In genomic region chr2:158456309-158457066, GRCh38 we compare ENCODE assay signal across 8 cellular contexts. TPM values are rescaled to one million over a fixed set of nuclear protein-coding genes. Genes with fewer than 3 reads are reported as not detected.
DNase-seq lines count a peak whose midpoint lies in the region; ATAC-seq and TF ChIP-seq lines count a peak whose summit lies in the region.

Gene CCDC148 (minus strand): TSS chr2:158456753. CDS start chr2:158456439, 314 bp downstream.
Gene PKP4 (plus strand): TSS chr2:158456952. CDS start chr2:158533185, 76,233 bp downstream.

- DNase-seq in GM03348 (ENCODE audit: low spot score) (peak; percentile 99), HEK293T (ENCODE audit: extremely low spot score) (peak; percentile 90), MV-4-11 (lab: John Stamatoyannopoulos, UW) (peak; percentile 87), SK-MEL-5 (ENCODE audit: low read depth, low spot score) (peak; percentile 91)
- peak; percentile 94 for DNase-seq in activated naive CD4-positive, alpha-beta T cell treated with anti-CD3 and anti-CD28 coated beads, Interleukin-2, amount 10 ng/mL, durations not matched to agents 7 days and 5 days

- peaks cover 47% of the 10 kb centered on the region for H3K27me3 Mint-ChIP-seq in activated naive CD4-positive, alpha-beta T cell treated with anti-CD3 and anti-CD28 coated beads, Interleukin-2, amount 10 ng/mL, durations not matched to agents 7 days and 5 days

- CTCF ChIA-PET in HEK293T (lab: Yijun Ruan, JAX): interaction anchor here (1.2 kb wide), 1 partner anchor 12 kb away, joined by 5 read pairs; no protein-coding TSS in a partner anchor
- CTCF ChIA-PET in activated naive CD4-positive, alpha-beta T cell treated with anti-CD3 and anti-CD28 coated beads, Interleukin-2, amount 10 ng/mL, durations not matched to agents 7 days and 5 days (lab: Charles Lee): interaction anchor here (1.1 kb wide), 1 partner anchor 276 kb away, joined by 3 read pairs; no protein-coding TSS in a partner anchor

- peak within 1 kb of the TSS; percentile 88 for H3K27ac Mint-ChIP-seq in activated naive CD4-positive, alpha-beta T cell treated with anti-CD3 and anti-CD28 coated beads, Interleukin-2, amount 10 ng/mL, durations not matched to agents 7 days and 5 days

- TF ChIP-seq CTCF in gastroesophageal sphincter (IDR thresholded peaks at IDR 0.05) (peak in 3 of 4 experiments; percentile 30 to 46 (median 42)), neutrophil (IDR thresholded peaks at IDR 0.05) (peak; percentile 49)

- peak; percentile 38 to 48 for TF ChIP-seq POLR2A in gastroesophageal sphincter (IDR thresholded peaks at IDR 0.05)

- no peaks in the 10 kb centered on the region for H3K36me3 ChIP-seq in gastroesophageal sphincter
- H3K36me3 ChIP-seq in neutrophil: no peaks in the 10 kb centered on the region
- no peaks in the 10 kb centered on the region for H3K36me3 ChIP-seq in subcutaneous abdominal adipose tissue (ENCODE audit: control insufficient read depth in 5 of 5, insufficient read depth in 5 of 5, low read length in 5 of 5)

- no peaks in the 10 kb centered on the region for H3K9me3 Mint-ChIP-seq in activated naive CD4-positive, alpha-beta T cell treated with anti-CD3 and anti-CD28 coated beads, Interleukin-2, amount 10 ng/mL, durations not matched to agents 7 days and 5 days

- peak; percentile 95 for ATAC-seq in gastroesophageal sphincter

- POLR2A ChIA-PET in HEK293T (lab: Yijun Ruan, JAX): no interaction called here

- WGBS in gastroesophageal sphincter (ENCODE audit: low coverage in 1 of 2), 2 donors: 0% methylated on average over 2 to 7 of the region's 48 CpGs

- H3K9ac ChIP-seq in subcutaneous abdominal adipose tissue (ENCODE audit: low read length in 5 of 5): peak within 1 kb of the TSS; percentile 31 to 83 (median 76)

- H3K27me3 ChIP-seq in gastroesophageal sphincter (no peaks in the 10 kb centered on the region), neutrophil (peaks cover 17% of the 10 kb centered on the region), subcutaneous abdominal adipose tissue (ENCODE audit: control insufficient read depth in 5 of 5, insufficient read depth in 4 of 5, low read length in 5 of 5) (no peaks in the 10 kb centered on the region)

- H3K4me1 ChIP-seq in gastroesophageal sphincter (peaks cover 0 to 42% (median 9%) of the 10 kb centered on the region in 3 donors), neutrophil (ENCODE audit: control insufficient read depth in 1 of 2, insufficient read depth in 1 of 2, low read depth in 1 of 2, low read length in 1 of 2) (peaks cover 37 to 39% of the 10 kb centered on the region in 2 experiments), subcutaneous abdominal adipose tissue (ENCODE audit: control insufficient read depth in 5 of 5, insufficient read depth in 5 of 5, low read length in 5 of 5) (peaks cover 2 to 28% (median 21%) of the 10 kb centered on the region in 5 donors)

- no peak for TF ChIP-seq EP300 in gastroesophageal sphincter (IDR thresholded peaks at IDR 0.05)

- H3K4me3 ChIP-seq in gastroesophageal sphincter: peak within 1 kb of the TSS; percentile 87 to 90
- H3K4me3 ChIP-seq in neutrophil (ENCODE audit: low read depth in 1 of 2, low read length in 1 of 2): peak within 1 kb of the TSS; percentile 81 to 85
- peak within 1 kb of the TSS; percentile 82 to 93 (median 85) for H3K4me3 ChIP-seq in subcutaneous abdominal adipose tissue (ENCODE audit: low read depth in 1 of 5, low read length in 5 of 5)

- peak within 1 kb of the TSS; percentile 87 for H3K4me3 Mint-ChIP-seq in activated naive CD4-positive, alpha-beta T cell treated with anti-CD3 and anti-CD28 coated beads, Interleukin-2, amount 10 ng/mL, durations not matched to agents 7 days and 5 days

- H3K36me3 Mint-ChIP-seq in activated naive CD4-positive, alpha-beta T cell treated with anti-CD3 and anti-CD28 coated beads, Interleukin-2, amount 10 ng/mL, durations not matched to agents 7 days and 5 days: no peaks in the 10 kb centered on the region

- in situ Hi-C loops in SK-MEL-5 (cut with HindIII; ENCODE audit: low pct_unique_long_range_greater_than_20kb, low sequenced_read_pairs): no loop called here

- H3K27ac ChIP-seq in gastroesophageal sphincter (peak within 1 kb of the TSS; percentile 82 to 97 (median 96)), neutrophil (peak within 1 kb of the TSS; percentile 85), subcutaneous abdominal adipose tissue (ENCODE audit: low read depth, low read length) (peak within 1 kb of the TSS; percentile 82)

- H3K9me3 ChIP-seq in gastroesophageal sphincter (no peaks in the 10 kb centered on the region), neutrophil (no peaks in the 10 kb centered on the region), subcutaneous abdominal adipose tissue (ENCODE audit: control insufficient read depth in 5 of 5, low read length in 5 of 5) (no peaks in the 10 kb centered on the region)

- peaks cover 30% of the 10 kb centered on the region for H3K4me1 Mint-ChIP-seq in activated naive CD4-positive, alpha-beta T cell treated with anti-CD3 and anti-CD28 coated beads, Interleukin-2, amount 10 ng/mL, durations not matched to agents 7 days and 5 days

TF ChIP-seq in HEK293T, 16 proteins besides CTCF, POLR2A, EP300 and RAD21:
- TF ChIP-seq L3MBTL2 (conservative IDR thresholded peaks at IDR 0.05): peak; percentile 64
- TF ChIP-seq SP1 (IDR thresholded peaks at IDR 0.05): no peak

RNA-seq across cellular contexts. Expression of gene CCDC148, which starts in this region (rescaled TPM):
- 0.13 TPM in 1 of 2 replicates, not detected in the other for total RNA-seq in SK-MEL-5 (2014; rRNA removed; shearing (Covaris generic))
- polyA plus RNA-seq in SK-MEL-5 (2015; cell fraction: cytosol; rRNA removed): not detected in 2 replicates
- polyA plus RNA-seq in SK-MEL-5 (2015; cell fraction: nucleus; rRNA removed): 0.51 TPM in 1 of 2 replicates, not detected in the other
- 1 to 10 TPM in 2 of 4 donors, under 1 TPM in 2; 0.78 to 1.6 (median 1.1) TPM for total RNA-seq in gastroesophageal sphincter

RNA-seq across cellular contexts. Expression of gene PKP4, which starts in this region (rescaled TPM):
- total RNA-seq in SK-MEL-5 (2014; rRNA removed; shearing (Covaris generic)): 16.7 and 21.2 TPM in 2 replicates
- 19.3 and 25.6 TPM in 2 replicates for polyA plus RNA-seq in SK-MEL-5 (2015; cell fraction: cytosol; rRNA removed)
- 118 and 126 TPM in 2 replicates for polyA plus RNA-seq in SK-MEL-5 (2015; cell fraction: nucleus; rRNA removed)
- 100 to 1,000 TPM in 2 of 4 donors, 10 to 100 TPM in 2; 58.2 to 115 (median 89.9) TPM for total RNA-seq in gastroesophageal sphincter

Comparison
In these comparisons a context has a peak if more than half of its experiments do, and no peak if none do; other contexts are left out.
1. Peak in every context shown above with its lines: DNase-seq, ATAC-seq, H3K4me3 ChIP-seq and H3K27ac ChIP-seq.